Comparison of ENCODE assay signal across 1 cellular context in genomic region chr7:68692511-68692910, GRCh38.
A peak's percentile ranks its signal among the peaks of the same experiment; 100 is the strongest.
TF ChIP-seq lines count a peak whose summit lies in the region.

No MANE protein-coding gene starts in this region.

TF ChIP-seq in A549, 52 proteins besides CTCF, POLR2A, EP300 and RAD21 (continued from another document):
- TF ChIP-seq E2F6 (IDR thresholded peaks at IDR 0.05; ENCODE audit: borderline replicate concordance, low read depth) (no peak), ZSCAN20 (CRISPR knock-in tag; IDR thresholded peaks at IDR 0.05) (no peak), EHF (CRISPR knock-in tag; IDR thresholded peaks at IDR 0.05) (0 out of 2 replicates have a peak, but pooled peaks have one; percentile 49), KDM5A (IDR thresholded peaks at IDR 0.05) (no peak), FOXS1 (CRISPR knock-in tag; IDR thresholded peaks at IDR 0.05) (peak; percentile 57; the same call in 1 of the 2 replicates), CBX2 (IDR thresholded peaks at IDR 0.05; ENCODE audit: borderline replicate concordance, low read depth) (no peak), HOXA7 (CRISPR knock-in tag; IDR thresholded peaks at IDR 0.05) (0 out of 2 replicates have a peak, but pooled peaks have one; percentile 56), NFE2L2 (conservative IDR thresholded peaks at IDR 0.05; ENCODE audit: low read length) (no peak), RCOR1 (IDR thresholded peaks at IDR 0.05; ENCODE audit: low read depth, low read length) (no peak)
